Comparison of ENCODE assay signal across 8 cellular contexts in the genomic region with DNA sequence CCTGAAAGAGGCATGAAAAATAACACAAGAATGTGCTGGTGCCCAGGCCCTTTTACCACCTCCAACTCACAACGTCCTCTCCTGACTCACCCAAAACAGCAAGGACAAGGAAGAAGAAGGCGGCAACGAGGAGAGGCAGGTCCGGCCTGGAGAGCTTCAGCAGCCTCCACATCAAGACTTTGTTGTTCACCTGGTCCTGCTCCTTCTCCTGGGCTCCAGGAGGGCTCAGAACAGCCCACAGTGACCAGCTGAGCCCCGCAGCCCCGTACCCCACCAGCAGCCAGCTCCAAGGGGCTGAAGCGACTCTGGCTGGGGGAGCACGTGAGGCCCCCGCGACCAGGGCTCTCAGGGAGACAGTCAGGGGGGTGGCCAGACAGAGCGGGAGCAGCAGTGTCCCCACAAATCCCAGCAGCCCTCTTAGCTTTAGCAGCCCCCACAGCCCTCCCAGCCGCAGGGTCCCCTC. TPM values are rescaled to one million over a fixed set of nuclear protein-coding genes. Genes with fewer than 3 reads are reported as not detected.
DNase-seq lines count a peak whose midpoint lies in the region; ATAC-seq and TF ChIP-seq lines count a peak whose summit lies in the region.

No MANE protein-coding gene starts in this region.

- peak overlapping the region; percentile 87 for H3K4me3 ChIP-seq in CD4-positive, CD25-positive, alpha-beta regulatory T cell (ENCODE audit: low read depth, low read length)
- H3K4me3 ChIP-seq in cardiac fibroblast (replicated peaks in 1 of 2; ENCODE audit: low read depth in 2 of 2, low read length in 2 of 2): peak overlapping the region; percentile 80 to 91
- peak overlapping the region; percentile 34 for H3K4me3 ChIP-seq in mucosa of stomach (ENCODE audit: low read length)

- H3K27me3 Mint-ChIP-seq in CD4-positive, CD25-positive, alpha-beta regulatory T cell: no peaks in the 10 kb centered on the region
- H3K27me3 Mint-ChIP-seq in IgD-negative memory B cell: no peaks in the 10 kb centered on the region

- DNase-seq in CD4-positive, CD25-positive, alpha-beta regulatory T cell: no peak
- peak in 1 of 2 donors; percentile 25 for DNase-seq in cardiac fibroblast (ENCODE audit: low read depth in 2 of 2)
- no peak for DNase-seq in DMS53 (lab: John Stamatoyannopoulos, UW)
- no peak for DNase-seq in ureter (ENCODE audit: low spot score)

- H3K36me3 ChIP-seq in CD4-positive, CD25-positive, alpha-beta regulatory T cell (ENCODE audit: control insufficient read depth, insufficient read depth, low read length): peaks cover 53% of the 10 kb centered on the region
- H3K36me3 ChIP-seq in mucosa of stomach (ENCODE audit: control insufficient read depth, insufficient read depth, low read length): peaks cover 3% of the 10 kb centered on the region

- H3K4me3 Mint-ChIP-seq in CD4-positive, CD25-positive, alpha-beta regulatory T cell: peak overlapping the region; percentile 95 to 97 (median 96)
- peak overlapping the region; percentile 91 to 98 (median 95) for H3K4me3 Mint-ChIP-seq in IgD-negative memory B cell

- H3K27ac Mint-ChIP-seq in CD4-positive, CD25-positive, alpha-beta regulatory T cell: peak overlapping the region; percentile 97 to 100 (median 98)
- peak overlapping the region; percentile 95 to 98 (median 97) for H3K27ac Mint-ChIP-seq in IgD-negative memory B cell

- H3K27ac ChIP-seq in CD4-positive, CD25-positive, alpha-beta regulatory T cell (ENCODE audit: insufficient read depth, low read length, poor library complexity, severe bottlenecking): peak overlapping the region; percentile 99

- no peaks in the 10 kb centered on the region for H3K27me3 ChIP-seq in CD4-positive, CD25-positive, alpha-beta regulatory T cell (ENCODE audit: control insufficient read depth, insufficient read depth, low read length)
- no peaks in the 10 kb centered on the region for H3K27me3 ChIP-seq in mucosa of stomach (ENCODE audit: control insufficient read depth, insufficient read depth, low read length)

- peaks cover 71% of the 10 kb centered on the region for H3K4me1 ChIP-seq in CD4-positive, CD25-positive, alpha-beta regulatory T cell (ENCODE audit: control insufficient read depth, insufficient read depth, low read length, poor library complexity, severe bottlenecking)
- peaks cover 9% of the 10 kb centered on the region for H3K4me1 ChIP-seq in mucosa of stomach (ENCODE audit: control insufficient read depth, insufficient read depth, low read length)

- peaks cover 65% of the 10 kb centered on the region for H3K36me3 Mint-ChIP-seq in CD4-positive, CD25-positive, alpha-beta regulatory T cell
- peaks cover 10% of the 10 kb centered on the region for H3K36me3 Mint-ChIP-seq in IgD-negative memory B cell

- no peak for TF ChIP-seq CTCF in cardiac fibroblast (IDR thresholded peaks at IDR 0.05; ENCODE audit: low read depth, low read length)

- peak overlapping the region; percentile 69 for H3K9ac ChIP-seq in mucosa of stomach (ENCODE audit: low read length)

- peaks cover 40 to 92% (median 78%) of the 10 kb centered on the region in 4 donors for H3K4me1 Mint-ChIP-seq in CD4-positive, CD25-positive, alpha-beta regulatory T cell
- peaks cover 49 to 62% (median 62%) of the 10 kb centered on the region in 3 donors for H3K4me1 Mint-ChIP-seq in IgD-negative memory B cell

- no peak for ATAC-seq in CD4-positive, CD25-positive, alpha-beta regulatory T cell (ENCODE audit: low read depth in 2 of 2)
- ATAC-seq in HG03354 (IDR thresholded peaks at IDR 0.05; ENCODE audit: poor library complexity, severe bottlenecking, unreplicated experiment): no peak
- no peak for ATAC-seq in HG03139 (IDR thresholded peaks at IDR 0.05; ENCODE audit: unreplicated experiment)

- no peaks in the 10 kb centered on the region for H3K9me3 ChIP-seq in CD4-positive, CD25-positive, alpha-beta regulatory T cell (ENCODE audit: control insufficient read depth in 2 of 2, low read length in 2 of 2)
- H3K9me3 ChIP-seq in mucosa of stomach (ENCODE audit: control insufficient read depth, low read length): no peaks in the 10 kb centered on the region

- no peaks in the 10 kb centered on the region for H3K9me3 Mint-ChIP-seq in CD4-positive, CD25-positive, alpha-beta regulatory T cell
- H3K9me3 Mint-ChIP-seq in IgD-negative memory B cell: no peaks in the 10 kb centered on the region

RNA-seq across cellular contexts. Expression of gene TAP2, which starts 0.9 kb away (rescaled TPM):
- 165 TPM for total RNA-seq in CD4-positive, CD25-positive, alpha-beta regulatory T cell
- 10 to 100 TPM in 3 of 4 donors, 1 to 10 TPM in 1; 7.2 to 56.3 (median 31.9) TPM for polyA plus RNA-seq in CD4-positive, CD25-positive, alpha-beta regulatory T cell
- polyA plus RNA-seq in IgD-negative memory B cell: 26.8 TPM
- 40.1 TPM for total RNA-seq in ureter

RNA-seq across cellular contexts. Expression of gene PSMB8, which starts 6.2 kb away (rescaled TPM):
- 185 TPM for total RNA-seq in CD4-positive, CD25-positive, alpha-beta regulatory T cell
- polyA plus RNA-seq in CD4-positive, CD25-positive, alpha-beta regulatory T cell: 100 to 1,000 TPM; 462 to 803 (median 547) TPM
- polyA plus RNA-seq in IgD-negative memory B cell: 366 TPM
- 44.9 TPM for total RNA-seq in ureter

RNA-seq across cellular contexts. Expression of gene TAP1, which starts 15.8 kb away (rescaled TPM):
- total RNA-seq in CD4-positive, CD25-positive, alpha-beta regulatory T cell: 220 TPM
- 100 to 1,000 TPM; 386 to 477 (median 440) TPM for polyA plus RNA-seq in CD4-positive, CD25-positive, alpha-beta regulatory T cell
- 219 TPM for polyA plus RNA-seq in IgD-negative memory B cell
- total RNA-seq in ureter: 26.3 TPM

RNA-seq across cellular contexts. Expression of gene PSMB9, which starts 16.3 kb away (rescaled TPM):
- total RNA-seq in CD4-positive, CD25-positive, alpha-beta regulatory T cell: 148 TPM
- 100 to 1,000 TPM; 503 to 896 (median 615) TPM for polyA plus RNA-seq in CD4-positive, CD25-positive, alpha-beta regulatory T cell
- polyA plus RNA-seq in IgD-negative memory B cell: 695 TPM
- 20.1 TPM for total RNA-seq in ureter

RNA-seq across cellular contexts. Expression of gene HLA-DOB, which starts 20.9 kb away (rescaled TPM):
- 6.8 TPM for total RNA-seq in CD4-positive, CD25-positive, alpha-beta regulatory T cell
- 1 to 10 TPM in 2 of 4 donors, under 1 TPM in 2; 0.31 to 4.3 (median 1.6) TPM for polyA plus RNA-seq in CD4-positive, CD25-positive, alpha-beta regulatory T cell
- 368 TPM for polyA plus RNA-seq in IgD-negative memory B cell
- total RNA-seq in ureter: 1.9 TPM

Comparison
In these comparisons a context has a peak if more than half of its experiments do, and no peak if none do; other contexts are left out.
1. H3K4me3 ChIP-seq: peak in every context shown above with its lines; median percentile 87 in CD4-positive, CD25-positive, alpha-beta regulatory T cell; 86 in cardiac fibroblast; 34 in mucosa of stomach.